18 cellular contexts compared by ENCODE assay signal in genomic region chr13:67554746-67555452, GRCh38.
"Had no signal": no experiment of that assay in that cellular context is flagged by ENCODE, and none has a peak within 500 bp of the region (broad histone marks: within the 10 kb centered on the region; RNA-seq: fewer than 3 reads in every experiment).

No MANE protein-coding gene starts in this region.

- H3K4me3 Mint-ChIP-seq: activated naive CD4-positive, alpha-beta T cell treated with anti-CD3 and anti-CD28 coated beads, Interleukin-2, amount 50 U/mL, for 24 hours; neural progenitor cell; type B pancreatic cell had no signal

- H3K4me2 ChIP-seq: neural progenitor cell had no signal

- H3K4me1 ChIP-seq: breast epithelium, esophagus muscularis mucosa, gastroesophageal sphincter, pancreas, suprapubic skin had no signal

- H3K36me3 Mint-ChIP-seq: activated naive CD4-positive, alpha-beta T cell treated with anti-CD3 and anti-CD28 coated beads, Interleukin-2, amount 50 U/mL, for 24 hours; neural progenitor cell; type B pancreatic cell had no signal

- H2AFZ ChIP-seq: neural progenitor cell had no signal

- DNase-seq: activated CD4-positive, alpha-beta T cell treated with anti-CD3 and anti-CD28 coated beads, Interleukin-2, amount 50 U/mL, for 4 hours; activated T-cell treated with anti-CD3 and anti-CD28 coated beads, Interleukin-2, amount 50 U/mL, for 1 hour; amygdala; dorsolateral prefrontal cortex; left ventricle myocardium superior; pancreas; stimulated activated CD4-positive, alpha-beta T cell treated with anti-CD3 and anti-CD28 coated beads, Interleukin-2, amount 100 ng/mL, for 48 hours; stimulated activated CD8-positive, alpha-beta memory T cell treated with anti-CD3 and anti-CD28 coated beads, Interleukin-4, amount 100 ng/mL, for 48 hours; stimulated activated naive CD8-positive, alpha-beta T cell treated with anti-CD3 and anti-CD28 coated beads, Interleukin-15, Interleukin-2, amounts not matched to agents 100 U/mL and 50 U/mL, for 24 hours had no signal

- H3K4me3 ChIP-seq: breast epithelium, dorsolateral prefrontal cortex, esophagus muscularis mucosa, gastroesophageal sphincter, neural progenitor cell, pancreas, suprapubic skin had no signal

- H3K27me3 Mint-ChIP-seq: activated naive CD4-positive, alpha-beta T cell treated with anti-CD3 and anti-CD28 coated beads, Interleukin-2, amount 50 U/mL, for 24 hours; type B pancreatic cell had no signal

- FAIRE-seq: pancreas, TTC549 had no signal

- H3K27ac Mint-ChIP-seq: activated naive CD4-positive, alpha-beta T cell treated with anti-CD3 and anti-CD28 coated beads, Interleukin-2, amount 50 U/mL, for 24 hours; neural progenitor cell; type B pancreatic cell had no signal

- H3K9ac ChIP-seq: neural progenitor cell had no signal

- H3K27ac ChIP-seq: breast epithelium, dorsolateral prefrontal cortex, esophagus muscularis mucosa, gastroesophageal sphincter, neural progenitor cell, pancreas, suprapubic skin had no signal

- ATAC-seq: activated CD4-positive, CD25-positive, alpha-beta regulatory T cell treated with anti-CD3 and anti-CD28 coated beads, Interleukin-2, amount 50 U/mL, for 24 hours; gastroesophageal sphincter; left ventricle myocardium superior; pancreas; stimulated activated naive CD8-positive, alpha-beta T cell treated with anti-CD3 and anti-CD28 coated beads, Interleukin-15, Interleukin-2, amounts not matched to agents 100 U/mL and 50 U/mL, for 24 hours had no signal

- H3K4me1 Mint-ChIP-seq: activated naive CD4-positive, alpha-beta T cell treated with anti-CD3 and anti-CD28 coated beads, Interleukin-2, amount 50 U/mL, for 24 hours had no signal

- H3K36me3 ChIP-seq: breast epithelium, esophagus muscularis mucosa, gastroesophageal sphincter, neural progenitor cell, pancreas, suprapubic skin had no signal

- H3K27me3 ChIP-seq: breast epithelium, esophagus muscularis mucosa, gastroesophageal sphincter, neural progenitor cell, pancreas, suprapubic skin had no signal

- H3K9me3 ChIP-seq: esophagus muscularis mucosa, pancreas had no signal
